Comparison of ENCODE assay signal across 2 cellular contexts in genomic region chr11:114058026-114058706, GRCh38.
TF ChIP-seq lines count a peak whose summit lies in the region.

No MANE protein-coding gene starts in this region.

TF ChIP-seq in liver, 16 proteins besides CTCF, POLR2A, EP300 and RAD21 (continued from another document):
- no peak for TF ChIP-seq ZBTB33 (IDR thresholded peaks at IDR 0.05)
- TF ChIP-seq YY1 (IDR thresholded peaks at IDR 0.05), result peak; percentile 42
- no peak for TF ChIP-seq HNF4G (IDR thresholded peaks at IDR 0.05)
- no peak for TF ChIP-seq FOXA1 (IDR thresholded peaks at IDR 0.05)
- TF ChIP-seq, protein P1, sequence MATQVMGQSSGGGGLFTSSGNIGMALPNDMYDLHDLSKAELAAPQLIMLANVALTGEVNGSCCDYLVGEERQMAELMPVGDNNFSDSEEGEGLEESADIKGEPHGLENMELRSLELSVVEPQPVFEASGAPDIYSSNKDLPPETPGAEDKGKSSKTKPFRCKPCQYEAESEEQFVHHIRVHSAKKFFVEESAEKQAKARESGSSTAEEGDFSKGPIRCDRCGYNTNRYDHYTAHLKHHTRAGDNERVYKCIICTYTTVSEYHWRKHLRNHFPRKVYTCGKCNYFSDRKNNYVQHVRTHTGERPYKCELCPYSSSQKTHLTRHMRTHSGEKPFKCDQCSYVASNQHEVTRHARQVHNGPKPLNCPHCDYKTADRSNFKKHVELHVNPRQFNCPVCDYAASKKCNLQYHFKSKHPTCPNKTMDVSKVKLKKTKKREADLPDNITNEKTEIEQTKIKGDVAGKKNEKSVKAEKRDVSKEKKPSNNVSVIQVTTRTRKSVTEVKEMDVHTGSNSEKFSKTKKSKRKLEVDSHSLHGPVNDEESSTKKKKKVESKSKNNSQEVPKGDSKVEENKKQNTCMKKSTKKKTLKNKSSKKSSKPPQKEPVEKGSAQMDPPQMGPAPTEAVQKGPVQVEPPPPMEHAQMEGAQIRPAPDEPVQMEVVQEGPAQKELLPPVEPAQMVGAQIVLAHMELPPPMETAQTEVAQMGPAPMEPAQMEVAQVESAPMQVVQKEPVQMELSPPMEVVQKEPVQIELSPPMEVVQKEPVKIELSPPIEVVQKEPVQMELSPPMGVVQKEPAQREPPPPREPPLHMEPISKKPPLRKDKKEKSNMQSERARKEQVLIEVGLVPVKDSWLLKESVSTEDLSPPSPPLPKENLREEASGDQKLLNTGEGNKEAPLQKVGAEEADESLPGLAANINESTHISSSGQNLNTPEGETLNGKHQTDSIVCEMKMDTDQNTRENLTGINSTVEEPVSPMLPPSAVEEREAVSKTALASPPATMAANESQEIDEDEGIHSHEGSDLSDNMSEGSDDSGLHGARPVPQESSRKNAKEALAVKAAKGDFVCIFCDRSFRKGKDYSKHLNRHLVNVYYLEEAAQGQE (IDR thresholded peaks at IDR 0.05), result no peak
- TF ChIP-seq HNF4A (conservative IDR thresholded peaks at IDR 0.05), result peak; percentile 27 to 66
- TF ChIP-seq FOXA2 (IDR thresholded peaks at IDR 0.05), result no peak
- no peak for TF ChIP-seq ATF3 (IDR thresholded peaks at IDR 0.05)
- TF ChIP-seq EGR1 (IDR thresholded peaks at IDR 0.05; ENCODE audit: low read depth in 2 of 2), result no peak
- no peak for TF ChIP-seq TAF1 (conservative IDR thresholded peaks at IDR 0.05)
TF ChIP-seq in liver: peak in this region for 6.

TF ChIP-seq in HepG2, 621 proteins besides CTCF, POLR2A, EP300 and RAD21 (continued from another document):
- TF ChIP-seq, protein P2, sequence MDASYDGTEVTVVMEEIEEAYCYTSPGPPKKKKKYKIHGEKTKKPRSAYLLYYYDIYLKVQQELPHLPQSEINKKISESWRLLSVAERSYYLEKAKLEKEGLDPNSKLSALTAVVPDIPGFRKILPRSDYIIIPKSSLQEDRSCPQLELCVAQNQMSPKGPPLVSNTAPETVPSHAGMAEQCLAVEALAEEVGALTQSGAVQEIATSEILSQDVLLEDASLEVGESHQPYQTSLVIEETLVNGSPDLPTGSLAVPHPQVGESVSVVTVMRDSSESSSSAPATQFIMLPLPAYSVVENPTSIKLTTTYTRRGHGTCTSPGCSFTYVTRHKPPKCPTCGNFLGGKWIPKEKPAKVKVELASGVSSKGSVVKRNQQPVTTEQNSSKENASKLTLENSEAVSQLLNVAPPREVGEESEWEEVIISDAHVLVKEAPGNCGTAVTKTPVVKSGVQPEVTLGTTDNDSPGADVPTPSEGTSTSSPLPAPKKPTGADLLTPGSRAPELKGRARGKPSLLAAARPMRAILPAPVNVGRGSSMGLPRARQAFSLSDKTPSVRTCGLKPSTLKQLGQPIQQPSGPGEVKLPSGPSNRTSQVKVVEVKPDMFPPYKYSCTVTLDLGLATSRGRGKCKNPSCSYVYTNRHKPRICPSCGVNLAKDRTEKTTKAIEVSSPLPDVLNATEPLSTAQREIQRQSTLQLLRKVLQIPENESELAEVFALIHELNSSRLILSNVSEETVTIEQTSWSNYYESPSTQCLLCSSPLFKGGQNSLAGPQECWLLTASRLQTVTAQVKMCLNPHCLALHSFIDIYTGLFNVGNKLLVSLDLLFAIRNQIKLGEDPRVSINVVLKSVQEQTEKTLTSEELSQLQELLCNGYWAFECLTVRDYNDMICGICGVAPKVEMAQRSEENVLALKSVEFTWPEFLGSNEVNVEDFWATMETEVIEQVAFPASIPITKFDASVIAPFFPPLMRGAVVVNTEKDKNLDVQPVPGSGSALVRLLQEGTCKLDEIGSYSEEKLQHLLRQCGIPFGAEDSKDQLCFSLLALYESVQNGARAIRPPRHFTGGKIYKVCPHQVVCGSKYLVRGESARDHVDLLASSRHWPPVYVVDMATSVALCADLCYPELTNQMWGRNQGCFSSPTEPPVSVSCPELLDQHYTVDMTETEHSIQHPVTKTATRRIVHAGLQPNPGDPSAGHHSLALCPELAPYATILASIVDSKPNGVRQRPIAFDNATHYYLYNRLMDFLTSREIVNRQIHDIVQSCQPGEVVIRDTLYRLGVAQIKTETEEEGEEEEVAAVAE (CRISPR knock-in tag; IDR thresholded peaks at IDR 0.05; ENCODE audit: borderline replicate concordance), result no peak
- TF ChIP-seq SMAD3 (CRISPR knock-in tag; IDR thresholded peaks at IDR 0.05), result no peak
- no peak for TF ChIP-seq PHF5A (CRISPR knock-in tag; IDR thresholded peaks at IDR 0.05; ENCODE audit: low read depth, unreplicated experiment)
- no peak for TF ChIP-seq ZNF563 (CRISPR knock-in tag; IDR thresholded peaks at IDR 0.05)
- no peak for TF ChIP-seq ZFP62 (CRISPR knock-in tag; IDR thresholded peaks at IDR 0.05)
- TF ChIP-seq, protein P3, sequence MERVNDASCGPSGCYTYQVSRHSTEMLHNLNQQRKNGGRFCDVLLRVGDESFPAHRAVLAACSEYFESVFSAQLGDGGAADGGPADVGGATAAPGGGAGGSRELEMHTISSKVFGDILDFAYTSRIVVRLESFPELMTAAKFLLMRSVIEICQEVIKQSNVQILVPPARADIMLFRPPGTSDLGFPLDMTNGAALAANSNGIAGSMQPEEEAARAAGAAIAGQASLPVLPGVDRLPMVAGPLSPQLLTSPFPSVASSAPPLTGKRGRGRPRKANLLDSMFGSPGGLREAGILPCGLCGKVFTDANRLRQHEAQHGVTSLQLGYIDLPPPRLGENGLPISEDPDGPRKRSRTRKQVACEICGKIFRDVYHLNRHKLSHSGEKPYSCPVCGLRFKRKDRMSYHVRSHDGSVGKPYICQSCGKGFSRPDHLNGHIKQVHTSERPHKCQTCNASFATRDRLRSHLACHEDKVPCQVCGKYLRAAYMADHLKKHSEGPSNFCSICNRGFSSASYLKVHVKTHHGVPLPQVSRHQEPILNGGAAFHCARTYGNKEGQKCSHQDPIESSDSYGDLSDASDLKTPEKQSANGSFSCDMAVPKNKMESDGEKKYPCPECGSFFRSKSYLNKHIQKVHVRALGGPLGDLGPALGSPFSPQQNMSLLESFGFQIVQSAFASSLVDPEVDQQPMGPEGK (CRISPR knock-in tag; IDR thresholded peaks at IDR 0.05), result no peak
- no peak for TF ChIP-seq MEIS2 (CRISPR knock-in tag; IDR thresholded peaks at IDR 0.05)
- no peak for TF ChIP-seq KDM2A (CRISPR knock-in tag; IDR thresholded peaks at IDR 0.05; ENCODE audit: borderline replicate concordance, low read depth)
- TF ChIP-seq STAT5B (CRISPR knock-in tag; IDR thresholded peaks at IDR 0.05), result no peak
- no peak for TF ChIP-seq ZNF703 (CRISPR knock-in tag; IDR thresholded peaks at IDR 0.05; ENCODE audit: borderline replicate concordance)
- no peak for TF ChIP-seq MTF1 (CRISPR knock-in tag; IDR thresholded peaks at IDR 0.05)
- TF ChIP-seq ZNF749 (CRISPR knock-in tag; IDR thresholded peaks at IDR 0.05; ENCODE audit: borderline replicate concordance), result no peak
- TF ChIP-seq NR2F2 (IDR thresholded peaks at IDR 0.05; ENCODE audit: borderline replicate concordance, low read depth), result no peak
- no peak for TF ChIP-seq ZNF652 (CRISPR knock-in tag; IDR thresholded peaks at IDR 0.05; ENCODE audit: borderline replicate concordance, low read depth)
